In the genomic region with DNA sequence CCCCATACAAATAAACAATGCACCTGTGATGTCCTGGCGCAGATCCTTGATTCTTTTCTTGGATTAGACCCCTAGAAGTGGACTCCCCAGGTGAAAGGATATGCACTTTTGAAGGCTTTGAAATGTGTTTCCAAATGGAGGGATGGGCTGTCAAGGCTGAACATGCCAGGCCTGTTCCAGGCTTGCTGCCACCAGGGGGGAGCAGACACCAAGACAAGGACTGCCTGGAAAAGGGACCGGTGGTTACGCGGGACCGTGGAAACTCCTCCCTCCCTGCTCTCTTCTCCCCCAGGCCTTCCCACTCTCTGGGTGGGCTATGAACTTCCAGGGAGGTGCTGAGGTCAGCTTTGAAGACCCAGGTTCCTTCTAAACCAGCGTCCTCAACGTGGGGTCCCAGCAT, we compare ENCODE assay signal across 10 cellular contexts.
DNase-seq lines count a peak whose midpoint lies in the region; ATAC-seq and TF ChIP-seq lines count a peak whose summit lies in the region.
"Had no signal": no experiment of that assay in that cellular context is flagged by ENCODE, and none has a peak within 500 bp of the region (broad histone marks: within the 10 kb centered on the region; RNA-seq: fewer than 3 reads in every experiment).

No MANE protein-coding gene starts in this region.

- H3K36me3 Mint-ChIP-seq in activated naive CD8-positive, alpha-beta T cell treated with anti-CD3 and anti-CD28 coated beads, Interleukin-2, amount 50 U/mL, for 24 hours (ENCODE audit: low read depth): no peaks in the 10 kb centered on the region
- H3K36me3 Mint-ChIP-seq: activated naive CD8-positive, alpha-beta T cell treated with anti-CD3 and anti-CD28 coated beads, Interleukin-2, amount 10 ng/mL, durations not matched to agents 7 days and 5 days; naive thymus-derived CD8-positive, alpha-beta T cell had no signal

- no peaks in the 10 kb centered on the region for H3K36me3 ChIP-seq in adipocyte (ENCODE audit: control insufficient read depth, insufficient read depth, low read length, severe bottlenecking)

- H3K27me3 ChIP-seq in adipocyte (replicated peaks; ENCODE audit: control insufficient read depth, insufficient read depth, low read length): peaks cover 91% of the 10 kb centered on the region

- H3K4me1 ChIP-seq in adipocyte (ENCODE audit: control insufficient read depth, insufficient read depth, low read length): no peaks in the 10 kb centered on the region

- no peak for DNase-seq in HFF-Myc (ENCODE audit: extremely low read depth, low read depth)
- DNase-seq in adipocyte (ENCODE audit: low read depth): peak; percentile 43
- peak; percentile 76 for DNase-seq in left kidney (ENCODE audit: low read depth, low spot score)
- DNase-seq in activated naive CD8-positive, alpha-beta T cell treated with anti-CD3 and anti-CD28 coated beads, Interleukin-2, amount 50 U/mL, for 24 hours: no peak
- DNase-seq in RKO (ENCODE audit: low spot score): no peak
- DNase-seq: activated naive CD8-positive, alpha-beta T cell treated with anti-CD3 and anti-CD28 coated beads, Interleukin-2, amount 10 ng/mL, durations not matched to agents 7 days and 5 days; naive thymus-derived CD8-positive, alpha-beta T cell had no signal

- no peak overlapping the region for H3K27ac Mint-ChIP-seq in activated naive CD8-positive, alpha-beta T cell treated with anti-CD3 and anti-CD28 coated beads, Interleukin-2, amount 50 U/mL, for 24 hours
- H3K27ac Mint-ChIP-seq: activated naive CD8-positive, alpha-beta T cell treated with anti-CD3 and anti-CD28 coated beads, Interleukin-2, amount 10 ng/mL, durations not matched to agents 7 days and 5 days; naive thymus-derived CD8-positive, alpha-beta T cell had no signal

- H3K4me3 Mint-ChIP-seq in activated naive CD8-positive, alpha-beta T cell treated with anti-CD3 and anti-CD28 coated beads, Interleukin-2, amount 50 U/mL, for 24 hours: no peak overlapping the region
- H3K4me3 Mint-ChIP-seq: activated naive CD8-positive, alpha-beta T cell treated with anti-CD3 and anti-CD28 coated beads, Interleukin-2, amount 10 ng/mL, durations not matched to agents 7 days and 5 days; naive thymus-derived CD8-positive, alpha-beta T cell had no signal

- peaks cover 13% of the 10 kb centered on the region for H3K27me3 Mint-ChIP-seq in activated naive CD8-positive, alpha-beta T cell treated with anti-CD3 and anti-CD28 coated beads, Interleukin-2, amount 50 U/mL, for 24 hours

- no peak overlapping the region for H3K4me3 ChIP-seq in HFF-Myc (replicated peaks; ENCODE audit: low read depth, low read length)
- no peak overlapping the region for H3K4me3 ChIP-seq in adipocyte (ENCODE audit: low read length)

- H3K9me3 Mint-ChIP-seq in activated naive CD8-positive, alpha-beta T cell treated with anti-CD3 and anti-CD28 coated beads, Interleukin-2, amount 50 U/mL, for 24 hours: no peaks in the 10 kb centered on the region
- H3K9me3 Mint-ChIP-seq: activated naive CD8-positive, alpha-beta T cell treated with anti-CD3 and anti-CD28 coated beads, Interleukin-2, amount 10 ng/mL, durations not matched to agents 7 days and 5 days; naive thymus-derived CD8-positive, alpha-beta T cell had no signal

- no peak overlapping the region for H3K9ac ChIP-seq in adipocyte (ENCODE audit: low read length)

- TF ChIP-seq CTCF in C4-2B (conservative IDR thresholded peaks at IDR 0.05): peak; percentile 37
- TF ChIP-seq CTCF in HFF-Myc (IDR thresholded peaks at IDR 0.05; ENCODE audit: low read depth, low read length, missing control alignments): peak; percentile 71

- no peak for ATAC-seq in activated naive CD8-positive, alpha-beta T cell treated with anti-CD3 and anti-CD28 coated beads, Interleukin-2, amount 50 U/mL, for 24 hours
- ATAC-seq in GM21528 (IDR thresholded peaks at IDR 0.05; ENCODE audit: low FRiP score, unreplicated experiment): no peak
- ATAC-seq in HG03521 (IDR thresholded peaks at IDR 0.05; ENCODE audit: unreplicated experiment): no peak
- ATAC-seq: naive thymus-derived CD8-positive, alpha-beta T cell had no signal

- H3K4me1 Mint-ChIP-seq in activated naive CD8-positive, alpha-beta T cell treated with anti-CD3 and anti-CD28 coated beads, Interleukin-2, amount 50 U/mL, for 24 hours: no peaks in the 10 kb centered on the region
- H3K4me1 Mint-ChIP-seq: activated naive CD8-positive, alpha-beta T cell treated with anti-CD3 and anti-CD28 coated beads, Interleukin-2, amount 10 ng/mL, durations not matched to agents 7 days and 5 days; naive thymus-derived CD8-positive, alpha-beta T cell had no signal

- no peaks in the 10 kb centered on the region for H3K9me3 ChIP-seq in adipocyte (ENCODE audit: control insufficient read depth, low read length)

- no peak overlapping the region for H3K27ac ChIP-seq in C4-2B

Comparison
In these comparisons a context has a peak if more than half of its experiments do, and no peak if none do; other contexts are left out.
1. DNase-seq: peak in adipocyte (single experiment) and left kidney (single experiment); none in HFF-Myc (single experiment), activated naive CD8-positive, alpha-beta T cell treated with anti-CD3 and anti-CD28 coated beads, Interleukin-2, amount 50 U/mL, for 24 hours (single experiment) and RKO (single experiment).